Comparison of ENCODE assay signal across 1 cellular context in the genomic region with DNA sequence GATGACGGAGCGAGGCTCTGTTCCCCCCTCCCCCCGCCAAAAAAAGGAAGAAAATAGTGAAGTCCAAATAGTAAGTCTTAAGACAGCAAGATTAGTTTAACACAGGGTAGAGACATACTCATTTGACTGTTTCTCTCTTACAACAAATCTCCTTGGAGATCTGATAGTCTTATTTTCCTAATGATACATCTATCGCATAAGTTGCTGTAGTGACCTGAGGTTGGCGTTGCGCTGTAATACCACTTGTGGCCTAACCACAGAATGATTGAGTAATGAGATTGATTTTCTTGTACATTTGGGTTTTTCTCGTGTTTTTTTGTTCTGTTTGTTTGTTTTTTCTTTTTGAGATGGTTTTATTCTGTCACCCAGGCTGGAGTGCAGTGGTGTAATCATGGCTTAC.
TF ChIP-seq lines count a peak whose summit lies in the region.

No MANE protein-coding gene starts in this region.

TF ChIP-seq in K562, 482 proteins besides CTCF, POLR2A, EP300 and RAD21 (continued from another document):
- TF ChIP-seq, protein P1, sequence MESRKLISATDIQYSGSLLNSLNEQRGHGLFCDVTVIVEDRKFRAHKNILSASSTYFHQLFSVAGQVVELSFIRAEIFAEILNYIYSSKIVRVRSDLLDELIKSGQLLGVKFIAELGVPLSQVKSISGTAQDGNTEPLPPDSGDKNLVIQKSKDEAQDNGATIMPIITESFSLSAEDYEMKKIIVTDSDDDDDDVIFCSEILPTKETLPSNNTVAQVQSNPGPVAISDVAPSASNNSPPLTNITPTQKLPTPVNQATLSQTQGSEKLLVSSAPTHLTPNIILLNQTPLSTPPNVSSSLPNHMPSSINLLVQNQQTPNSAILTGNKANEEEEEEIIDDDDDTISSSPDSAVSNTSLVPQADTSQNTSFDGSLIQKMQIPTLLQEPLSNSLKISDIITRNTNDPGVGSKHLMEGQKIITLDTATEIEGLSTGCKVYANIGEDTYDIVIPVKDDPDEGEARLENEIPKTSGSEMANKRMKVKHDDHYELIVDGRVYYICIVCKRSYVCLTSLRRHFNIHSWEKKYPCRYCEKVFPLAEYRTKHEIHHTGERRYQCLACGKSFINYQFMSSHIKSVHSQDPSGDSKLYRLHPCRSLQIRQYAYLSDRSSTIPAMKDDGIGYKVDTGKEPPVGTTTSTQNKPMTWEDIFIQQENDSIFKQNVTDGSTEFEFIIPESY (CRISPR knock-in tag; IDR thresholded peaks at IDR 0.05): no peak
- TF ChIP-seq ZNF551 (CRISPR knock-in tag; IDR thresholded peaks at IDR 0.05) (no peak), ZNF239 (CRISPR knock-in tag; IDR thresholded peaks at IDR 0.05) (no peak)
TF ChIP-seq in K562: peak in this region for 1.
